8 cellular contexts compared by ENCODE assay signal in the genomic region with DNA sequence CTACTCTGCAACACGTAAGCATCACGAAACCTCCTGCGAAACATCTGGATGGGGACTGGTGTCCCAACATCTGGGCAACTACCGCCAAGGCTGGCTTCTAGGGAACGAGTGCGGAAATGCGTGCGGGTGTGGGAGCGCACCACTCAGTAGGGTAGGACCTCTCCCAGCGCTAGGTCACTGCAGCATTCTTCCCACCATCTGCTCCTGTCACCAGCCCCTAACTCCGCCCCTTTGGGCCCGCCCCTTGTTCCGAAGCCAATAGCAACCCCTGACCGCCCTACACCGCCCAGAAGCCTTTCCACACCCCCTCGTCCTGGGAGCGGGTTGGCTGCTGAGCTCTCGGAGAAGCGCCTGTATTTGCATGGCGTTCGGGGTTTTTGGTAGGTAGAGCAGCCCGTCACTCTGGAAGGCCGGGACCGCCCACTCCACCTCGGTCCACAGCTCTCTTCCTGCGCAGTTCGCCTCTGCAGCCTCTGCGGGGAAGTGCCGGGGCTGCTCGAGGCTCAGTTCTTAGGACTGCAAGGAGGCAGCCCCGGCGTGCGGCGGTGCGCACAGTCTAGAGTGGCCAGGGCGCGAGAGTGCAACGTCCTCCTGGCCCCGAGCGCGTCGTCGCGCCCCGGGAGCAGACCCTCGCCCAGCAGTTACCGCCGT. TPM values are rescaled to one million over a fixed set of nuclear protein-coding genes. Genes with fewer than 3 reads are reported as not detected.
A peak's percentile ranks its signal among the peaks of the same experiment; 100 is the strongest.
DNase-seq lines count a peak whose midpoint lies in the region; ATAC-seq, FAIRE-seq and TF ChIP-seq lines count a peak whose summit lies in the region.

A gene (plus strand): TSS at position 454 of the 651 bp plus-strand sequence. CDS start 438 bp downstream, outside the sequence.

- no peaks in the 10 kb centered on the region for H4K20me1 ChIP-seq in keratinocyte (ENCODE audit: control insufficient read depth, extremely low read depth, insufficient read depth, low read length)

- no peak for TF ChIP-seq CTCF in A549 (IDR thresholded peaks at IDR 0.05)
- TF ChIP-seq CTCF in keratinocyte (optimal IDR thresholded peaks at IDR 0.05 in 1 of 3, IDR thresholded peaks at IDR 0.05 in 1 of 3, conservative IDR thresholded peaks at IDR 0.05 in 1 of 3; ENCODE audit: extremely low read depth in 1 of 3, insufficient read depth in 2 of 3, low read length in 3 of 3), result no peak

- H3K4me3 ChIP-seq in A549 (peak within 1 kb of the TSS; percentile 53), keratinocyte (ENCODE audit: control insufficient read depth in 2 of 3, extremely low read depth in 1 of 3, insufficient read depth in 2 of 3, low read depth in 1 of 3, low read length in 3 of 3) (peak within 1 kb of the TSS; percentile 61 to 91 (median 77))

- dilution Hi-C loops in keratinocyte (cut with MboI; ENCODE audit: extremely low pct_ligation_motif_present, low sequenced_read_pairs), result no loop called here

- DNase-seq in A549 (ENCODE audit: low read depth in 1 of 2, low spot score in 1 of 2), result peak; percentile 98 to 99
- DNase-seq in NCI-H2196 treated with DMSO at 0.1 percent for 48 hours (lab: John Stamatoyannopoulos, UW; ENCODE audit: unreplicated experiment), result peak; percentile 76
- peak; percentile 98 for DNase-seq in activated CD4-positive, CD25-positive, alpha-beta regulatory T cell treated with anti-CD3 and anti-CD28 coated beads, Interleukin-2, amount 50 U/mL, for 72 hours
- peak; percentile 86 for DNase-seq in cerebellum (ENCODE audit: low spot score)
- peak; percentile 90 for DNase-seq in keratinocyte (ENCODE audit: low read depth, low spot score)
- peak; percentile 99 for DNase-seq in stimulated activated CD4-positive, alpha-beta T cell treated with anti-CD3 and anti-CD28 coated beads, Interleukin-12 subunit alpha, Interleukin-12 subunit beta, amount 100 ng/mL, for 4 hours

- H3K36me3 ChIP-seq in keratinocyte (ENCODE audit: control insufficient read depth in 2 of 2, extremely low read depth in 1 of 2, insufficient read depth in 2 of 2, low read length in 2 of 2), result no peaks in the 10 kb centered on the region

- no peak for TF ChIP-seq EP300 in A549 (IDR thresholded peaks at IDR 0.05)

- 9% methylated on average over 41 of the region's 48 CpGs for WGBS in A549 (ENCODE audit: missing lambda C conversion rate)

- H3K79me2 ChIP-seq in keratinocyte (ENCODE audit: control insufficient read depth, insufficient read depth, low read length), result peaks cover 47% of the 10 kb centered on the region

- peak in 1 of 2 experiments; percentile 26; a peak in 2 of 5 replicates for TF ChIP-seq RAD21 in A549 (conservative IDR thresholded peaks at IDR 0.05 in 1 of 2, IDR thresholded peaks at IDR 0.05 in 1 of 2)

- peaks cover 71% of the 10 kb centered on the region for H3K27me3 ChIP-seq in keratinocyte (ENCODE audit: control insufficient read depth, extremely low read depth, insufficient read depth, low read length)

- H3K27ac ChIP-seq in A549 (peak within 1 kb of the TSS; percentile 36 to 67; a peak in 5 of 6 replicates), keratinocyte (ENCODE audit: control insufficient read depth, insufficient read depth, low read length) (peak within 1 kb of the TSS; percentile 52)

- H3K4me1 ChIP-seq in A549 (peaks cover 29% of the 10 kb centered on the region), keratinocyte (ENCODE audit: control insufficient read depth, extremely low read depth, insufficient read depth, low read length) (peaks cover 27% of the 10 kb centered on the region)

- H2AFZ ChIP-seq in keratinocyte (ENCODE audit: control insufficient read depth, low read length), result peak within 1 kb of the TSS; percentile 94

- H3K9me1 ChIP-seq in keratinocyte (ENCODE audit: control insufficient read depth, extremely low read depth, insufficient read depth, low read length), result no peaks in the 10 kb centered on the region

- FAIRE-seq in A549 (lab: Jason Lieb, UNC), result peak; percentile 96
- FAIRE-seq in keratinocyte (lab: Jason Lieb, UNC), result peak; percentile 81

- CTCF ChIA-PET in A549 (lab: Yijun Ruan, JAX), result interaction anchor here (0.6 to 4.2 kb wide), 24 partner anchors 12 to 1298 kb away, joined by 3 to 48 read pairs (median 4); no protein-coding TSS in a partner anchor

- H3K9ac ChIP-seq in keratinocyte (ENCODE audit: control insufficient read depth, extremely low read depth, insufficient read depth, low read length), result peak within 1 kb of the TSS; percentile 72

- H3K9me3 ChIP-seq in A549, result no peaks in the 10 kb centered on the region
- no peaks in the 10 kb centered on the region for H3K9me3 ChIP-seq in keratinocyte (ENCODE audit: control insufficient read depth, low read depth, low read length)

- peak within 1 kb of the TSS; percentile 90 for H3K4me2 ChIP-seq in A549
- peak within 1 kb of the TSS; percentile 81 for H3K4me2 ChIP-seq in keratinocyte (ENCODE audit: control insufficient read depth, extremely low read depth, insufficient read depth, low read depth, low read length)

- POLR2A ChIA-PET in A549 (lab: Yijun Ruan, JAX), result interaction anchor here (0.7 to 1.6 kb wide), 4 partner anchors 231 to 1282 kb away, joined by 3 to 10 read pairs (median 4); a partner anchor contains a TSS

- peak; percentile 68 for TF ChIP-seq POLR2A in A549 (IDR thresholded peaks at IDR 0.05; ENCODE audit: low read length)

- ATAC-seq in A549, result peak; percentile 80 to 92
- ATAC-seq in GM18868 (IDR thresholded peaks at IDR 0.05; ENCODE audit: unreplicated experiment), result peak; percentile 77
- ATAC-seq in HG03097 (IDR thresholded peaks at IDR 0.05; ENCODE audit: low FRiP score, unreplicated experiment), result peak; percentile 82

TF ChIP-seq in A549, 52 proteins besides CTCF, POLR2A, EP300 and RAD21 (continues in another document):
- TF ChIP-seq HOXB5 (CRISPR knock-in tag; IDR thresholded peaks at IDR 0.05) (no peak), NPAS2 (CRISPR knock-in tag; IDR thresholded peaks at IDR 0.05; ENCODE audit: borderline replicate concordance) (no peak), ZFP36 (IDR thresholded peaks at IDR 0.05; ENCODE audit: borderline replicate concordance, partially characterized antibody) (no peak), NFE2L2 (conservative IDR thresholded peaks at IDR 0.05; ENCODE audit: low read length) (no peak), ZC3H11A (IDR thresholded peaks at IDR 0.05) (no peak), HEYL (CRISPR knock-in tag; IDR thresholded peaks at IDR 0.05) (no peak), MYC (IDR thresholded peaks at IDR 0.05; ENCODE audit: borderline replicate concordance, low read length) (0 out of 2 replicates have a peak, but pooled peaks have one; percentile 22), EHMT2 (IDR thresholded peaks at IDR 0.05; ENCODE audit: low read depth) (no peak), NR3C1 (IDR thresholded peaks at IDR 0.05) (no peak), MAFK (IDR thresholded peaks at IDR 0.05; ENCODE audit: partially characterized antibody) (no peak), SREBF2 (IDR thresholded peaks at IDR 0.05) (no peak), FOSB (CRISPR knock-in tag; IDR thresholded peaks at IDR 0.05) (no peak), ESRRA (IDR thresholded peaks at IDR 0.05; ENCODE audit: borderline replicate concordance, low read length) (no peak), TFCP2L1 (CRISPR knock-in tag; IDR thresholded peaks at IDR 0.05) (no peak)
- TF ChIP-seq, protein P1, sequence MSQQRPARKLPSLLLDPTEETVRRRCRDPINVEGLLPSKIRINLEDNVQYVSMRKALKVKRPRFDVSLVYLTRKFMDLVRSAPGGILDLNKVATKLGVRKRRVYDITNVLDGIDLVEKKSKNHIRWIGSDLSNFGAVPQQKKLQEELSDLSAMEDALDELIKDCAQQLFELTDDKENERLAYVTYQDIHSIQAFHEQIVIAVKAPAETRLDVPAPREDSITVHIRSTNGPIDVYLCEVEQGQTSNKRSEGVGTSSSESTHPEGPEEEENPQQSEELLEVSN (IDR thresholded peaks at IDR 0.05; ENCODE audit: borderline replicate concordance, low read depth), result peak; percentile 82
- TF ChIP-seq, protein P2, sequence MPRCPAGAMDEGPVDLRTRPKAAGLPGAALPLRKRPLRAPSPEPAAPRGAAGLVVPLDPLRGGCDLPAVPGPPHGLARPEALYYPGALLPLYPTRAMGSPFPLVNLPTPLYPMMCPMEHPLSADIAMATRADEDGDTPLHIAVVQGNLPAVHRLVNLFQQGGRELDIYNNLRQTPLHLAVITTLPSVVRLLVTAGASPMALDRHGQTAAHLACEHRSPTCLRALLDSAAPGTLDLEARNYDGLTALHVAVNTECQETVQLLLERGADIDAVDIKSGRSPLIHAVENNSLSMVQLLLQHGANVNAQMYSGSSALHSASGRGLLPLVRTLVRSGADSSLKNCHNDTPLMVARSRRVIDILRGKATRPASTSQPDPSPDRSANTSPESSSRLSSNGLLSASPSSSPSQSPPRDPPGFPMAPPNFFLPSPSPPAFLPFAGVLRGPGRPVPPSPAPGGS (IDR thresholded peaks at IDR 0.05), result no peak
- TF ChIP-seq, protein P3, sequence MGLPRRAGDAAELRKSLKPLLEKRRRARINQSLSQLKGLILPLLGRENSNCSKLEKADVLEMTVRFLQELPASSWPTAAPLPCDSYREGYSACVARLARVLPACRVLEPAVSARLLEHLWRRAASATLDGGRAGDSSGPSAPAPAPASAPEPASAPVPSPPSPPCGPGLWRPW (IDR thresholded peaks at IDR 0.05), result no peak

RNA-seq across cellular contexts. Expression of the gene that starts here (rescaled TPM):
- polyA plus RNA-seq in A549 (2011; rRNA removed) (0.44 and 0.67 TPM in 2 replicates), A549 (2017; fragmentation: RNase III; extraction: RNeasy Plus Mini Kit Qiagen cat#74134 plus additional on column Dnase treatment) (0.11 to 0.18 TPM (median 0.15 TPM) in 3 replicates), keratinocyte (3.7 to 5.6 TPM (median 3.9 TPM) in 3 replicates)
- polyA plus RNA-seq in A549 (2012; cell fraction: cytosol; rRNA removed), result 0.13 and 0.22 TPM in 2 replicates
- polyA plus RNA-seq in A549 (2012; cell fraction: nucleus; rRNA removed), result 0.26 and 0.34 TPM in 2 replicates
- 0.88 and 0.95 TPM in 2 replicates for polyA minus RNA-seq in A549 (2011; rRNA and poly(A)+ RNA removed)
- 1.4 TPM for total RNA-seq in cerebellum
- polyA plus RNA-seq in keratinocyte (2011; ENCODE audit: low read depth), result 0.72 TPM
- 3.2 and 4.1 TPM in 2 replicates for polyA plus RNA-seq in keratinocyte (2011; cell fraction: cytosol; rRNA removed)
- 8.7 and 9.3 TPM in 2 replicates for polyA plus RNA-seq in keratinocyte (2011; cell fraction: nucleus; rRNA removed)
- polyA plus RNA-seq in keratinocyte (2012; ENCODE audit: low replicate concordance), result 1.4 and 7.5 TPM in 2 replicates
- 7.7 to 13.0 TPM (median 8.8 TPM) in 3 replicates for polyA minus RNA-seq in keratinocyte
- 14.6 TPM for polyA minus RNA-seq in keratinocyte (2011; cell fraction: cytosol; rRNA and poly(A)+ RNA removed)
- 13.0 and 16.8 TPM in 2 replicates for polyA minus RNA-seq in keratinocyte (2011; cell fraction: nucleus; rRNA and poly(A)+ RNA removed)

Comparison
In these comparisons a context has a peak if more than half of its experiments do, and no peak if none do; other contexts are left out.
1. Peak in every context shown above with its lines: DNase-seq, ATAC-seq, H3K4me3 ChIP-seq and H3K27ac ChIP-seq.
2. Peak in DNase-seq, ATAC-seq, H3K4me3 ChIP-seq, H3K27ac ChIP-seq and H3K4me2 ChIP-seq in A549; RNA of the gene not detected or under 1 TPM.